15 cellular contexts compared by ENCODE assay signal in the genomic region with DNA sequence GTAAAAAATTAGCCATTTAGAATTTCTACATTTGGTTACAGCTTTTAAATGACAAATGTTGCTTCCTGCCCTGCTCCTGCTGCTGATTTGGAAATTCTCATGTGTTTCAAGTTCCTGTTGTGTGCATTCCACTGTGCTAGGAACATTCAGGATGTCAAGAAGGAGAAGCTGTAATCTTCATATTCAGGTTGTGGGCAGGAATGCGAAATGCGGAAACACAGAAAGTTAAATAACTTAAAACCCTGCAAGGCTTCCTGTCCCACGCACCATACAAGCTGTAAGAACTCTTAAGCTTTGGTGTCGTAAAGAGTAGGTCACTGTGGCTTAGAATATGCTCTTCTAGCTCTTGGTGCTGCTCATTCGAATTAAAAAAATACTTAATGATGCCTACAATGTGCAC. TPM values are rescaled to one million over a fixed set of nuclear protein-coding genes. Genes with fewer than 3 reads are reported as not detected.
DNase-seq lines count a peak whose midpoint lies in the region; ATAC-seq lines count a peak whose summit lies in the region.
"Had no signal": no experiment of that assay in that cellular context is flagged by ENCODE, and none has a peak within 500 bp of the region (broad histone marks: within the 10 kb centered on the region; RNA-seq: fewer than 3 reads in every experiment).

No MANE protein-coding gene starts in this region.

- CTCF ChIA-PET in T-cell (lab: Charles Lee) = interaction anchor here in 1 of 2 donors (0.9 to 3.6 kb wide), 8 partner anchors 8 to 93 kb away, joined by 3 to 25 read pairs (median 6); no protein-coding TSS in a partner anchor

- POLR2A ChIA-PET in T-cell (lab: Charles Lee) = interaction anchor here (0.9 to 1.6 kb wide), 6 partner anchors 9 to 94 kb away, joined by 3 to 5 read pairs (median 3); partner anchors contain the start of gene DIP2A (in 1 of the 2)

- H3K27ac ChIP-seq in layer of hippocampus (ENCODE audit: low read depth, low read length) = peak overlapping the region; percentile 55
- H3K27ac ChIP-seq: GM23248, SJSA1 had no signal

- no peaks in the 10 kb centered on the region for H3K9me3 Mint-ChIP-seq in activated T-cell treated with anti-CD3 and anti-CD28 coated beads, Interleukin-2, amount 50 U/mL, for 24 hours
- H3K9me3 Mint-ChIP-seq in T-cell = peaks cover 0 to 4% (median 4%) of the 10 kb centered on the region in 3 donors
- H3K9me3 Mint-ChIP-seq in stimulated activated memory B cell treated with anti-CD40 and anti-IgM and Interleukin-4, amounts not matched to agents 10 μg/mL and 1 μg/mL and 100 μg/mL, for 72 hours = peaks cover 7% of the 10 kb centered on the region

- no peak for DNase-seq in activated T-cell treated with anti-CD3 and anti-CD28 coated beads, Interleukin-2, amount 50 U/mL, for 24 hours
- no peak for DNase-seq in activated T-cell treated with anti-CD3 and anti-CD28 coated beads for 4 hours
- DNase-seq in T-cell = peak in 23 of 34 experiments; percentile 12 to 64 (median 35)
- DNase-seq in OCI-M2 (lab: John Stamatoyannopoulos, UW; ENCODE audit: unreplicated experiment) = no peak
- DNase-seq in T-helper 9 cell = no peak
- DNase-seq in AML-193 (lab: John Stamatoyannopoulos, UW) = no peak
- DNase-seq: GM23248, pancreas had no signal

- peaks cover 69% of the 10 kb centered on the region for H3K4me1 Mint-ChIP-seq in activated T-cell treated with anti-CD3 and anti-CD28 coated beads, Interleukin-2, amount 50 U/mL, for 24 hours (ENCODE audit: low read depth)
- peaks cover 82 to 87% (median 83%) of the 10 kb centered on the region in 3 donors for H3K4me1 Mint-ChIP-seq in T-cell
- H3K4me1 Mint-ChIP-seq in stimulated activated memory B cell treated with anti-CD40 and anti-IgM and Interleukin-4, amounts not matched to agents 10 μg/mL and 1 μg/mL and 100 μg/mL, for 72 hours = peaks cover 22% of the 10 kb centered on the region

- H3K27me3 ChIP-seq in layer of hippocampus (ENCODE audit: control insufficient read depth, insufficient read depth, low read length) = no peaks in the 10 kb centered on the region
- H3K27me3 ChIP-seq: pancreas, SJSA1 had no signal

- H3K36me3 Mint-ChIP-seq in activated T-cell treated with anti-CD3 and anti-CD28 coated beads, Interleukin-2, amount 50 U/mL, for 24 hours (ENCODE audit: low read depth) = peaks cover 79% of the 10 kb centered on the region
- peaks cover 47% of the 10 kb centered on the region for H3K36me3 Mint-ChIP-seq in T-cell
- H3K36me3 Mint-ChIP-seq in stimulated activated memory B cell treated with anti-CD40 and anti-IgM and Interleukin-4, amounts not matched to agents 10 μg/mL and 1 μg/mL and 100 μg/mL, for 72 hours = peaks cover 71% of the 10 kb centered on the region

- ATAC-seq in T-cell (replicated peaks in 1 of 4) = peak; percentile 51 to 67 (median 56)
- no peak for ATAC-seq in stimulated activated memory B cell treated with anti-CD40 and anti-IgM and Interleukin-4, amounts not matched to agents 10 μg/mL and 1 μg/mL and 100 μg/mL, for 72 hours

- no peaks in the 10 kb centered on the region for H3K27me3 Mint-ChIP-seq in activated T-cell treated with anti-CD3 and anti-CD28 coated beads, Interleukin-2, amount 50 U/mL, for 24 hours
- no peaks in the 10 kb centered on the region for H3K27me3 Mint-ChIP-seq in T-cell
- no peaks in the 10 kb centered on the region for H3K27me3 Mint-ChIP-seq in stimulated activated memory B cell treated with anti-CD40 and anti-IgM and Interleukin-4, amounts not matched to agents 10 μg/mL and 1 μg/mL and 100 μg/mL, for 72 hours

- H3K27ac Mint-ChIP-seq in activated T-cell treated with anti-CD3 and anti-CD28 coated beads, Interleukin-2, amount 50 U/mL, for 24 hours = peak overlapping the region; percentile 92
- peak overlapping the region; percentile 97 to 99 for H3K27ac Mint-ChIP-seq in T-cell
- H3K27ac Mint-ChIP-seq in stimulated activated memory B cell treated with anti-CD40 and anti-IgM and Interleukin-4, amounts not matched to agents 10 μg/mL and 1 μg/mL and 100 μg/mL, for 72 hours = peak overlapping the region; percentile 66

- peak overlapping the region; percentile 39 for H3K4me3 Mint-ChIP-seq in activated T-cell treated with anti-CD3 and anti-CD28 coated beads, Interleukin-2, amount 50 U/mL, for 24 hours
- peak overlapping the region; percentile 41 to 84 (median 72) for H3K4me3 Mint-ChIP-seq in T-cell
- H3K4me3 Mint-ChIP-seq in stimulated activated memory B cell treated with anti-CD40 and anti-IgM and Interleukin-4, amounts not matched to agents 10 μg/mL and 1 μg/mL and 100 μg/mL, for 72 hours = no peak overlapping the region

RNA-seq across cellular contexts. Expression of gene S100B, which starts 52.6 kb away (rescaled TPM):
- total RNA-seq in T-cell = 10 to 100 TPM in 2 of 5 donors, 1 to 10 TPM in 2, under 1 TPM in 1; 0.49 to 11.4 (median 8.9) TPM
- total RNA-seq: A673, epithelial cell of proximal tubule, GM23248, LHCN-M2, NCI-H460, SJSA1 had no signal

Comparison
In these comparisons a context has a peak if more than half of its experiments do, and no peak if none do; other contexts are left out.
1. DNase-seq: peak in T-cell (23 of 34); none in activated T-cell treated with anti-CD3 and anti-CD28 coated beads, Interleukin-2, amount 50 U/mL, for 24 hours (single experiment), activated T-cell treated with anti-CD3 and anti-CD28 coated beads for 4 hours (single experiment), OCI-M2 (single experiment), T-helper 9 cell (single experiment) and AML-193 (0 of 2).
2. Peak in every context shown above with its lines, with median percentiles within 50 percentile points of each other: H3K27ac Mint-ChIP-seq.